1 cellular context compared by ENCODE assay signal in genomic region chr19:2867025-2867991, GRCh38.
TF ChIP-seq lines count a peak whose summit lies in the region.

TSS of gene ZNF556 (plus strand) at chr19:2867335. CDS start at chr19:2867422, 87 bp downstream.

TF ChIP-seq in HepG2, 621 proteins besides CTCF, POLR2A, EP300 and RAD21 (continued from another document and continues in another):
- TF ChIP-seq ZNF687 (CRISPR knock-in tag; IDR thresholded peaks at IDR 0.05) (peak; percentile 85), MTERF4 (CRISPR knock-in tag; IDR thresholded peaks at IDR 0.05) (no peak), NAIF1 (CRISPR knock-in tag; IDR thresholded peaks at IDR 0.05; ENCODE audit: borderline replicate concordance) (0 out of 2 replicates have a peak, but pooled peaks have one; percentile 28), TBP (CRISPR knock-in tag; IDR thresholded peaks at IDR 0.05) (no peak), NFE2 (CRISPR knock-in tag; IDR thresholded peaks at IDR 0.05) (no peak), TFAP4 (IDR thresholded peaks at IDR 0.05; ENCODE audit: borderline replicate concordance, low read depth) (peak; percentile 58; the same call in 1 of the 2 replicates), ZNF660 (CRISPR knock-in tag; IDR thresholded peaks at IDR 0.05; ENCODE audit: borderline replicate concordance, low read depth) (no peak), FOXJ3 (CRISPR knock-in tag; IDR thresholded peaks at IDR 0.05; ENCODE audit: borderline replicate concordance) (no peak), ZBTB33 (CRISPR knock-in tag; IDR thresholded peaks at IDR 0.05) (no peak), ZNF34 (CRISPR knock-in tag; IDR thresholded peaks at IDR 0.05; ENCODE audit: borderline replicate concordance) (no peak), ZSCAN20 (CRISPR knock-in tag; IDR thresholded peaks at IDR 0.05; ENCODE audit: borderline replicate concordance) (no peak; the same call in 1 of the 2 replicates), PCBP2 (optimal IDR thresholded peaks at IDR 0.05; ENCODE audit: low read depth, low read length, poor library complexity, severe bottlenecking) (no peak), MAF1 (CRISPR knock-in tag; IDR thresholded peaks at IDR 0.05; ENCODE audit: borderline replicate concordance) (no peak), KIAA2018 (CRISPR knock-in tag; IDR thresholded peaks at IDR 0.05; ENCODE audit: borderline replicate concordance) (no peak), ELF4 (CRISPR knock-in tag; IDR thresholded peaks at IDR 0.05; ENCODE audit: borderline replicate concordance) (0 out of 2 replicates have a peak, but pooled peaks have one; percentile 39), ASH2L (IDR thresholded peaks at IDR 0.05; ENCODE audit: insufficient read length, low read depth, low read length) (peak; percentile 40), ZGPAT (CRISPR knock-in tag; IDR thresholded peaks at IDR 0.05) (peak; percentile 33; the same call in 1 of the 2 replicates), ZNF576 (CRISPR knock-in tag; IDR thresholded peaks at IDR 0.05) (no peak), ZNF350 (CRISPR knock-in tag; IDR thresholded peaks at IDR 0.05; ENCODE audit: borderline replicate concordance, low read depth) (no peak; the same call in 1 of the 2 replicates), HNRNPLL (IDR thresholded peaks at IDR 0.05; ENCODE audit: low read depth, low read length, poor library complexity, severe bottlenecking) (peak; percentile 24), ZNF75D (CRISPR knock-in tag; IDR thresholded peaks at IDR 0.05; ENCODE audit: borderline replicate concordance) (no peak), STAG1 (CRISPR knock-in tag; IDR thresholded peaks at IDR 0.05) (no peak), BHLHE40 (IDR thresholded peaks at IDR 0.05; ENCODE audit: low read length) (no peak; the same call in 1 of the 2 replicates), CENPT (CRISPR knock-in tag; IDR thresholded peaks at IDR 0.05; ENCODE audit: low read depth) (no peak), ZNF749 (CRISPR knock-in tag; IDR thresholded peaks at IDR 0.05; ENCODE audit: borderline replicate concordance) (0 out of 2 replicates have a peak, but pooled peaks have one; percentile 50), ZNF614 (CRISPR knock-in tag; IDR thresholded peaks at IDR 0.05; ENCODE audit: borderline replicate concordance) (no peak), GTF2F1 (IDR thresholded peaks at IDR 0.05; ENCODE audit: low read length) (0 out of 2 replicates have a peak, but pooled peaks have one; percentile 39), MATR3 (CRISPR knock-in tag; IDR thresholded peaks at IDR 0.05) (no peak), ZNF331 (CRISPR knock-in tag; IDR thresholded peaks at IDR 0.05) (peak; percentile 66; the same call in 1 of the 2 replicates), HNRNPK (IDR thresholded peaks at IDR 0.05; ENCODE audit: low read depth, low read length, poor library complexity, severe bottlenecking) (no peak), ZNF570 (CRISPR knock-in tag; IDR thresholded peaks at IDR 0.05; ENCODE audit: borderline replicate concordance) (no peak; the same call in 1 of the 2 replicates), CCAR2 (optimal IDR thresholded peaks at IDR 0.05; ENCODE audit: low read depth, low read length) (no peak), YY1 (IDR thresholded peaks at IDR 0.05; ENCODE audit: insufficient read depth, insufficient replicate concordance, low read depth, low read length) (peak; percentile 34), ZNF639 (CRISPR knock-in tag; conservative IDR thresholded peaks at IDR 0.05) (no peak), ZBTB7A (CRISPR knock-in tag; IDR thresholded peaks at IDR 0.05) (no peak), ARNT (IDR thresholded peaks at IDR 0.05) (no peak), TP53 (CRISPR knock-in tag; conservative IDR thresholded peaks at IDR 0.05) (no peak), TBX3 (IDR thresholded peaks at IDR 0.05; ENCODE audit: borderline replicate concordance) (no peak)
